Comparison of ENCODE assay signal across 8 cellular contexts in genomic region chr11:64230985-64231365, GRCh38. TPM values are rescaled to one million over a fixed set of nuclear protein-coding genes. Genes with fewer than 3 reads are reported as not detected.
A peak's percentile ranks its signal among the peaks of the same experiment; 100 is the strongest.
DNase-seq lines count a peak whose midpoint lies in the region; ATAC-seq, FAIRE-seq and TF ChIP-seq lines count a peak whose summit lies in the region.

No MANE protein-coding gene starts in this region.

- in situ Hi-C loops in gastrocnemius medialis (cut with MboI; ENCODE audit: low sequenced_read_pairs in 4 of 4), result no loop called here
- in situ Hi-C loops in GM13977 (cut with MboI; ENCODE audit: low pct_unique_long_range_greater_than_20kb, low sequenced_read_pairs, unreplicated experiment), result no loop called here

- TF ChIP-seq CTCF in Peyer's patch (IDR thresholded peaks at IDR 0.05) (no peak), esophagus muscularis mucosa (IDR thresholded peaks at IDR 0.05) (no peak), gastrocnemius medialis (IDR thresholded peaks at IDR 0.05 in 4 of 5, conservative IDR thresholded peaks at IDR 0.05 in 1 of 5) (no peak), GM13977 (IDR thresholded peaks at IDR 0.05; ENCODE audit: extremely low read depth, insufficient read depth, missing control alignments) (no peak)

- H3K4me3 ChIP-seq in Peyer's patch (peak overlapping the region; percentile 54 to 89 (median 74)), esophagus muscularis mucosa (peak overlapping the region; percentile 64 to 85 (median 75)), gastrocnemius medialis (peak overlapping the region; percentile 64 to 90 (median 80))

- TF ChIP-seq POLR2A in H54 (IDR thresholded peaks at IDR 0.05; ENCODE audit: low read depth, low read length) (peak; percentile 6; the same call in 1 of the 2 replicates), Peyer's patch (IDR thresholded peaks at IDR 0.05) (no peak), esophagus muscularis mucosa (IDR thresholded peaks at IDR 0.05; ENCODE audit: low read depth) (no peak), gastrocnemius medialis (IDR thresholded peaks at IDR 0.05) (no peak)

- no peak for TF ChIP-seq EP300 in esophagus muscularis mucosa (IDR thresholded peaks at IDR 0.05)

- H3K36me3 ChIP-seq in Peyer's patch (no peaks in the 10 kb centered on the region), esophagus muscularis mucosa (peaks cover 0 to 3% (median 0%) of the 10 kb centered on the region in 4 donors), gastrocnemius medialis (no peaks in the 10 kb centered on the region)

- H3K9me3 ChIP-seq in Peyer's patch, result no peaks in the 10 kb centered on the region
- H3K9me3 ChIP-seq in esophagus muscularis mucosa, result no peaks in the 10 kb centered on the region
- no peaks in the 10 kb centered on the region for H3K9me3 ChIP-seq in gastrocnemius medialis

- 5% methylated on average over 8 of the region's 8 CpGs for WGBS in esophagus muscularis mucosa

- intact Hi-C loops in esophagus muscularis mucosa (cut with DNase I), result no loop called here
- intact Hi-C loops in gastrocnemius medialis (cut with DNase I; ENCODE audit: low total_unique reads), result no loop called here
- intact Hi-C loops in sciatic nerve (cut with DNase I), result no loop called here

- no peak for FAIRE-seq in H54 (lab: Jason Lieb, UNC)

- DNase-seq in H54 (ENCODE audit: insufficient read length, low spot score), result no peak
- no peak for DNase-seq in Peyer's patch
- DNase-seq in esophagus muscularis mucosa (ENCODE audit: extremely low spot score), result no peak
- no peak for DNase-seq in gastrocnemius medialis
- DNase-seq in DMS153 treated with DMSO at 0.1 percent for 48 hours (lab: John Stamatoyannopoulos, UW; ENCODE audit: unreplicated experiment), result no peak
- no peak for DNase-seq in GM13977 (ENCODE audit: low spot score)
- DNase-seq in sciatic nerve (ENCODE audit: low spot score), result no peak

- H3K4me1 ChIP-seq in Peyer's patch (peaks cover 0 to 62% (median 29%) of the 10 kb centered on the region in 4 donors), esophagus muscularis mucosa (peaks cover 47 to 86% (median 85%) of the 10 kb centered on the region in 4 donors), gastrocnemius medialis (peaks cover 43 to 45% of the 10 kb centered on the region in 2 donors)

- no peak for ATAC-seq in gastrocnemius medialis
- ATAC-seq in HG03571 (IDR thresholded peaks at IDR 0.05; ENCODE audit: unreplicated experiment), result no peak
- ATAC-seq in sciatic nerve, result no peak

- H3K27me3 ChIP-seq in Peyer's patch (no peaks in the 10 kb centered on the region), esophagus muscularis mucosa (no peaks in the 10 kb centered on the region), gastrocnemius medialis (no peaks in the 10 kb centered on the region)

- H3K27ac ChIP-seq in Peyer's patch, result peak overlapping the region; percentile 90 to 94 (median 92)
- peak overlapping the region; percentile 90 to 96 (median 93) for H3K27ac ChIP-seq in esophagus muscularis mucosa (replicated peaks in 1 of 4)
- peak overlapping the region; percentile 90 to 97 (median 92) for H3K27ac ChIP-seq in gastrocnemius medialis

RNA-seq across cellular contexts. Expression of gene DNAJC4, which starts 0.6 kb away (rescaled TPM):
- total RNA-seq in Peyer's patch (10 to 100 TPM; 42.9 to 95.0 (median 80.3) TPM), esophagus muscularis mucosa (10 to 100 TPM; 19.4 to 40.4 (median 25.3) TPM), gastrocnemius medialis (10 to 100 TPM; 13.8 to 30.0 (median 18.9) TPM), sciatic nerve (30.4 TPM)

RNA-seq across cellular contexts. Expression of gene VEGFB, which starts 3.4 kb away (rescaled TPM):
- 10 to 100 TPM; 21.7 to 66.8 (median 42.5) TPM for total RNA-seq in Peyer's patch
- 100 to 1,000 TPM in 2 of 4 donors, 10 to 100 TPM in 2; 92.3 to 144 (median 108) TPM for total RNA-seq in esophagus muscularis mucosa
- total RNA-seq in gastrocnemius medialis, result 10 to 100 TPM; 33.6 to 87.5 (median 58.2) TPM
- 134 TPM for total RNA-seq in sciatic nerve

RNA-seq across cellular contexts. Expression of gene NUDT22, which starts 4.9 kb away (rescaled TPM):
- total RNA-seq in Peyer's patch (100 to 1,000 TPM; 145 to 190 (median 156) TPM), esophagus muscularis mucosa (10 to 100 TPM; 37.8 to 58.7 (median 48.6) TPM), gastrocnemius medialis (10 to 100 TPM; 32.3 to 70.7 (median 53.4) TPM), sciatic nerve (28.0 TPM)

RNA-seq across cellular contexts. Expression of gene TRPT1, which starts 5.0 kb away (rescaled TPM):
- total RNA-seq in Peyer's patch (10 to 100 TPM; 82.5 to 90.2 (median 87.4) TPM), esophagus muscularis mucosa (10 to 100 TPM; 42.3 to 90.5 (median 72.1) TPM), gastrocnemius medialis (100 to 1,000 TPM in 3 of 4 donors, 10 to 100 TPM in 1; 80.9 to 231 (median 139) TPM), sciatic nerve (20.6 TPM)

RNA-seq across cellular contexts. Expression of gene FKBP2, which starts 9.9 kb away (rescaled TPM):
- total RNA-seq in Peyer's patch (100 to 1,000 TPM in 1 of 4 donors, 10 to 100 TPM in 3; 46.2 to 101 (median 94.0) TPM), esophagus muscularis mucosa (10 to 100 TPM; 49.0 to 87.8 (median 65.5) TPM), gastrocnemius medialis (10 to 100 TPM; 20.2 to 54.7 (median 27.6) TPM), sciatic nerve (56.2 TPM)
